ENCODE assay signal across 1 cellular context in the genomic region with DNA sequence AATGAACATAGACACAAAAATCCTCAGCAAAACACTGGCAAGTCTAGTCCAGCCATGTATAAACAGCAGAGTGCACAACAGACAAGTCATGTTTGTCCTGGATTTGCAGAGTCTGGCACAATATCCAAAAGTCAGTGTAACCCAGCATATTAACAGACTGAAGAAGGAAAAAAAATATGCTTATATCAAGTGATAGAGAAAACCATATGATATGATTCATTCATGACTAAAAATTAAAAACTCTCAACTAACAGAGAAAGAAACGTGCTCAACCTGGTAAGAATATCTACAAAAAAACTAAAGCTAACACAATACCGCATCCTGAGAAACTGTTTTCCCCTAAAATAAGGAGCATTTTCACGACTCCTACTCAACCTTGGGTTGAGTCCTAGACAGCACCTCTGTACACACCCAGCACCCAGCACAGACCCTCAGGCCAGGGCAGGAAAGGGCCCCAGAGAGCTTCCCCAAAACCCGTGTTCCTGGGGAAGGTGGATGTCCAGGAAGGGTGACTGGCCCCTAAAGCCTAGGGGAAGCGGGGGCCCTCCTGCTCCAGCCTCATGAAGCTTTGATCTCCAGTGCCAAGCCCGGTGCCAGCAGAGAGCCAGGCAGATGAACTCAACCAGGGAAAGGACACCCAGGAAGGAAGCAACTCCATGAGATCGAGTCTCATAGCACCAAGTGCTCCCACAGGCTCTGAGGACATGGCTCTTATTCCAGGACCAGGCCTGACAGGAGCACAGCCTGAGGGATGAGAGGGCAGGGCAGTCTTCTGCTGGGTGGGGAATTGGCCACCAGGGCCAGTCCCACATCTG.
TF ChIP-seq lines count a peak whose summit lies in the region.

No MANE protein-coding gene starts in this region.

TF ChIP-seq in HCT116, 20 proteins besides CTCF, POLR2A, EP300 and RAD21:
- TF ChIP-seq CEBPB (IDR thresholded peaks at IDR 0.05; ENCODE audit: low read depth) (no peak), CBX3 (IDR thresholded peaks at IDR 0.05; ENCODE audit: low read depth) (no peak), ELF1 (IDR thresholded peaks at IDR 0.05; ENCODE audit: borderline replicate concordance, low read depth) (no peak), SIN3A (IDR thresholded peaks at IDR 0.05; ENCODE audit: low read depth) (no peak), SRF (IDR thresholded peaks at IDR 0.05; ENCODE audit: low read depth) (no peak), POLR2AphosphoS5 (IDR thresholded peaks at IDR 0.05; ENCODE audit: low read depth, low read length) (no peak)
- TF ChIP-seq, protein P1, sequence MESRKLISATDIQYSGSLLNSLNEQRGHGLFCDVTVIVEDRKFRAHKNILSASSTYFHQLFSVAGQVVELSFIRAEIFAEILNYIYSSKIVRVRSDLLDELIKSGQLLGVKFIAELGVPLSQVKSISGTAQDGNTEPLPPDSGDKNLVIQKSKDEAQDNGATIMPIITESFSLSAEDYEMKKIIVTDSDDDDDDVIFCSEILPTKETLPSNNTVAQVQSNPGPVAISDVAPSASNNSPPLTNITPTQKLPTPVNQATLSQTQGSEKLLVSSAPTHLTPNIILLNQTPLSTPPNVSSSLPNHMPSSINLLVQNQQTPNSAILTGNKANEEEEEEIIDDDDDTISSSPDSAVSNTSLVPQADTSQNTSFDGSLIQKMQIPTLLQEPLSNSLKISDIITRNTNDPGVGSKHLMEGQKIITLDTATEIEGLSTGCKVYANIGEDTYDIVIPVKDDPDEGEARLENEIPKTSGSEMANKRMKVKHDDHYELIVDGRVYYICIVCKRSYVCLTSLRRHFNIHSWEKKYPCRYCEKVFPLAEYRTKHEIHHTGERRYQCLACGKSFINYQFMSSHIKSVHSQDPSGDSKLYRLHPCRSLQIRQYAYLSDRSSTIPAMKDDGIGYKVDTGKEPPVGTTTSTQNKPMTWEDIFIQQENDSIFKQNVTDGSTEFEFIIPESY (IDR thresholded peaks at IDR 0.05; ENCODE audit: extremely low read depth, insufficient replicate concordance, low read length): no peak
- TF ChIP-seq, protein P2, sequence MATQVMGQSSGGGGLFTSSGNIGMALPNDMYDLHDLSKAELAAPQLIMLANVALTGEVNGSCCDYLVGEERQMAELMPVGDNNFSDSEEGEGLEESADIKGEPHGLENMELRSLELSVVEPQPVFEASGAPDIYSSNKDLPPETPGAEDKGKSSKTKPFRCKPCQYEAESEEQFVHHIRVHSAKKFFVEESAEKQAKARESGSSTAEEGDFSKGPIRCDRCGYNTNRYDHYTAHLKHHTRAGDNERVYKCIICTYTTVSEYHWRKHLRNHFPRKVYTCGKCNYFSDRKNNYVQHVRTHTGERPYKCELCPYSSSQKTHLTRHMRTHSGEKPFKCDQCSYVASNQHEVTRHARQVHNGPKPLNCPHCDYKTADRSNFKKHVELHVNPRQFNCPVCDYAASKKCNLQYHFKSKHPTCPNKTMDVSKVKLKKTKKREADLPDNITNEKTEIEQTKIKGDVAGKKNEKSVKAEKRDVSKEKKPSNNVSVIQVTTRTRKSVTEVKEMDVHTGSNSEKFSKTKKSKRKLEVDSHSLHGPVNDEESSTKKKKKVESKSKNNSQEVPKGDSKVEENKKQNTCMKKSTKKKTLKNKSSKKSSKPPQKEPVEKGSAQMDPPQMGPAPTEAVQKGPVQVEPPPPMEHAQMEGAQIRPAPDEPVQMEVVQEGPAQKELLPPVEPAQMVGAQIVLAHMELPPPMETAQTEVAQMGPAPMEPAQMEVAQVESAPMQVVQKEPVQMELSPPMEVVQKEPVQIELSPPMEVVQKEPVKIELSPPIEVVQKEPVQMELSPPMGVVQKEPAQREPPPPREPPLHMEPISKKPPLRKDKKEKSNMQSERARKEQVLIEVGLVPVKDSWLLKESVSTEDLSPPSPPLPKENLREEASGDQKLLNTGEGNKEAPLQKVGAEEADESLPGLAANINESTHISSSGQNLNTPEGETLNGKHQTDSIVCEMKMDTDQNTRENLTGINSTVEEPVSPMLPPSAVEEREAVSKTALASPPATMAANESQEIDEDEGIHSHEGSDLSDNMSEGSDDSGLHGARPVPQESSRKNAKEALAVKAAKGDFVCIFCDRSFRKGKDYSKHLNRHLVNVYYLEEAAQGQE (IDR thresholded peaks at IDR 0.05; ENCODE audit: low read depth): no peak
